Comparison of ENCODE assay signal across 8 cellular contexts in genomic region chr22:49657275-49657973, GRCh38.
A peak's percentile ranks its signal among the peaks of the same experiment; 100 is the strongest.
DNase-seq lines count a peak whose midpoint lies in the region; ATAC-seq and TF ChIP-seq lines count a peak whose summit lies in the region.

No MANE protein-coding gene starts in this region.

- peaks cover 4 to 46% (median 36%) of the 10 kb centered on the region in 3 donors for H3K27me3 ChIP-seq in skeletal muscle tissue (ENCODE audit: control insufficient read depth in 3 of 3, insufficient read depth in 3 of 3, low read length in 3 of 3)

- H3K36me3 ChIP-seq in skeletal muscle tissue (ENCODE audit: control insufficient read depth in 3 of 3, insufficient read depth in 3 of 3, low read length in 3 of 3) = no peaks in the 10 kb centered on the region

- no peak overlapping the region for H3K9ac ChIP-seq in skeletal muscle tissue (ENCODE audit: low read depth in 1 of 3, low read length in 3 of 3)

- no peak for TF ChIP-seq CTCF in GM13976 (IDR thresholded peaks at IDR 0.05; ENCODE audit: borderline replicate concordance, control extremely low read depth, extremely low read depth, insufficient read depth, missing control alignments)

- peak; percentile 83 for DNase-seq in GM13976 (ENCODE audit: low spot score)
- DNase-seq in activated CD4-positive, CD25-positive, alpha-beta regulatory T cell treated with anti-CD3 and anti-CD28 coated beads, Interleukin-2, amount 50 U/mL, for 16 hours (ENCODE audit: low read depth, low spot score) = peak; percentile 55
- peak; percentile 54 for DNase-seq in effector CD4-positive, alpha-beta T cell
- DNase-seq in H4 (ENCODE audit: low spot score) = no peak
- DNase-seq in DMS79 (lab: John Stamatoyannopoulos, UW) = no peak

- H3K9me3 ChIP-seq in skeletal muscle tissue (ENCODE audit: control insufficient read depth in 3 of 3, low read length in 3 of 3) = no peaks in the 10 kb centered on the region

- in situ Hi-C loops in GM13976 (cut with MboI; ENCODE audit: low sequenced_read_pairs, unreplicated experiment) = no loop called here

- H3K4me3 ChIP-seq in skeletal muscle tissue (ENCODE audit: low read length in 3 of 3) = peak overlapping the region; percentile 54 to 59 (median 58)

- peaks cover 4 to 10% (median 4%) of the 10 kb centered on the region in 3 donors for H3K4me1 ChIP-seq in skeletal muscle tissue (ENCODE audit: control insufficient read depth in 3 of 3, insufficient read depth in 3 of 3, low read length in 3 of 3)

- ATAC-seq in HG03378 (IDR thresholded peaks at IDR 0.05; ENCODE audit: unreplicated experiment) (peak; percentile 60), HG03135 (IDR thresholded peaks at IDR 0.05; ENCODE audit: unreplicated experiment) (no peak)

- H3K27ac ChIP-seq in skeletal muscle tissue (ENCODE audit: low read depth, low read length) = peak overlapping the region; percentile 64

Comparison
In these comparisons a context has a peak if more than half of its experiments do, and no peak if none do; other contexts are left out.
1. DNase-seq: peak in GM13976 (single experiment), activated CD4-positive, CD25-positive, alpha-beta regulatory T cell treated with anti-CD3 and anti-CD28 coated beads, Interleukin-2, amount 50 U/mL, for 16 hours (single experiment) and effector CD4-positive, alpha-beta T cell (single experiment); none in H4 (single experiment) and DMS79 (single experiment).